7 cellular contexts compared by ENCODE assay signal in genomic region chr5:177404641-177405134, GRCh38. TPM values are rescaled to one million over a fixed set of nuclear protein-coding genes. Genes with fewer than 3 reads are reported as not detected.
DNase-seq lines count a peak whose midpoint lies in the region; ATAC-seq and TF ChIP-seq lines count a peak whose summit lies in the region.

No MANE protein-coding gene starts in this region.

- in situ Hi-C loops in gastrocnemius medialis (cut with MboI; ENCODE audit: low sequenced_read_pairs in 4 of 4), result loop anchor here in 2 of 4 donors (10.0 kb wide), 2 partner anchors 50 to 100 kb away; partner anchors contain the start of gene DOK3 (in 1 of the 2)

- no peak overlapping the region for H3K27ac ChIP-seq in PC-3 (ENCODE audit: low read length)
- peak overlapping the region; percentile 83 to 90 (median 88) for H3K27ac ChIP-seq in esophagus squamous epithelium
- no peak overlapping the region for H3K27ac ChIP-seq in gastrocnemius medialis

- no peaks in the 10 kb centered on the region for H3K79me2 ChIP-seq in PC-3 (ENCODE audit: low read length)

- H3K9me3 ChIP-seq in PC-3 (ENCODE audit: low read length), result no peaks in the 10 kb centered on the region
- H3K9me3 ChIP-seq in esophagus squamous epithelium, result no peaks in the 10 kb centered on the region
- no peaks in the 10 kb centered on the region for H3K9me3 ChIP-seq in gastrocnemius medialis

- no peaks in the 10 kb centered on the region for H3K9me2 ChIP-seq in PC-3 (replicated peaks; ENCODE audit: low read length)

- H2AFZ ChIP-seq in PC-3 (ENCODE audit: low read length), result peak overlapping the region; percentile 86

- H3K36me3 ChIP-seq in PC-3 (ENCODE audit: low read depth, low read length), result no peaks in the 10 kb centered on the region
- H3K36me3 ChIP-seq in esophagus squamous epithelium, result no peaks in the 10 kb centered on the region
- H3K36me3 ChIP-seq in gastrocnemius medialis, result no peaks in the 10 kb centered on the region

- H3K4me3 ChIP-seq in GM12865 (ENCODE audit: low read depth, low read length), result peak overlapping the region; percentile 87
- H3K4me3 ChIP-seq in PC-3 (ENCODE audit: low read length), result peak overlapping the region; percentile 80
- peak overlapping the region; percentile 41 to 79 (median 72) for H3K4me3 ChIP-seq in esophagus squamous epithelium
- H3K4me3 ChIP-seq in gastrocnemius medialis, result peak overlapping the region; percentile 53 to 69 (median 64)

- H3K4me1 ChIP-seq in PC-3 (ENCODE audit: insufficient read depth, low read length), result peaks cover 13% of the 10 kb centered on the region
- peaks cover 29 to 51% (median 34%) of the 10 kb centered on the region in 3 donors for H3K4me1 ChIP-seq in esophagus squamous epithelium
- H3K4me1 ChIP-seq in gastrocnemius medialis, result peaks cover 27% of the 10 kb centered on the region in 2 donors

- TF ChIP-seq CTCF in GM12865 (IDR thresholded peaks at IDR 0.05; ENCODE audit: insufficient read depth, low read depth, low read length, missing control alignments) (no peak), PC-3 (conservative IDR thresholded peaks at IDR 0.05; ENCODE audit: low read depth, low read length) (no peak), esophagus squamous epithelium (IDR thresholded peaks at IDR 0.05) (no peak), gastrocnemius medialis (IDR thresholded peaks at IDR 0.05 in 4 of 5, conservative IDR thresholded peaks at IDR 0.05 in 1 of 5) (no peak)

- BruUV-seq in PC-3 (replicated peaks; lab: Mats Ljungman, UMichigan), result no TSS peak

- H3F3A ChIP-seq in PC-3 (ENCODE audit: low read length, unreplicated experiment), result no peaks in the 10 kb centered on the region

- CTCF ChIA-PET in PC-3 (lab: Charles Lee), result interaction anchor here (0.5 to 3.1 kb wide), 14 partner anchors 14 to 93 kb away, joined by 3 to 36 read pairs (median 5); partner anchors contain the start of genes DBN1, GRK6 and PDLIM7

- H4K20me1 ChIP-seq in PC-3 (ENCODE audit: low read length), result no peaks in the 10 kb centered on the region

- H3K27me3 ChIP-seq in PC-3 (ENCODE audit: low read length) (no peaks in the 10 kb centered on the region), esophagus squamous epithelium (peaks cover 0 to 50% (median 15%) of the 10 kb centered on the region in 4 donors), gastrocnemius medialis (peaks cover 44 to 50% (median 48%) of the 10 kb centered on the region in 3 donors)

- 48% methylated on average over 4 of the region's 15 CpGs; no CpG with 5 or more reads in 1 of the 2 donors for WGBS in esophagus squamous epithelium, 2 donors

- TF ChIP-seq POLR2A in esophagus squamous epithelium (IDR thresholded peaks at IDR 0.05) (no peak), gastrocnemius medialis (IDR thresholded peaks at IDR 0.05) (no peak)

- H3K4me2 ChIP-seq in PC-3 (ENCODE audit: low read length), result peak overlapping the region; percentile 99

- intact Hi-C loops in PC-3 (cut with micrococcal nuclease) (loop anchor here (1.0 kb wide), 2 partner anchors 50 to 97 kb away; no protein-coding TSS in a partner anchor), esophagus squamous epithelium (cut with DNase I) (loop anchor here (5.0 kb wide), 1 partner anchor 48 kb away; no protein-coding TSS in a partner anchor), gastrocnemius medialis (cut with DNase I; ENCODE audit: low total_unique reads) (loop anchor here (1.0 kb wide), 2 partner anchors 50 to 97 kb away; no protein-coding TSS in a partner anchor)

- H3K9ac ChIP-seq in PC-3 (ENCODE audit: low read length), result peak overlapping the region; percentile 70

- no peak for DNase-seq in GM12865 (ENCODE audit: low read depth)
- DNase-seq in PC-3, result no peak
- no peak for DNase-seq in esophagus squamous epithelium (lab: John Stamatoyannopoulos, UW)
- DNase-seq in gastrocnemius medialis, result no peak
- no peak for DNase-seq in stimulated activated naive CD4-positive, alpha-beta T cell (lab: John Stamatoyannopoulos, UW)
- DNase-seq in dermis blood vessel endothelial cell, result no peak
- DNase-seq in stimulated activated CD4-positive, alpha-beta T cell treated with anti-CD3 and anti-CD28 coated beads, Interleukin-4, amount 100 ng/mL, for 24 hours, result no peak

- ATAC-seq in PC-3 (no peak), gastrocnemius medialis (no peak)

- POLR2A ChIA-PET in PC-3 (lab: Charles Lee; ENCODE audit: unreplicated experiment), result interaction anchor here (0.6 to 0.7 kb wide), 2 partner anchors 103 to 754 kb away, joined by 3 read pairs; no protein-coding TSS in a partner anchor

RNA-seq across cellular contexts. Expression of gene PFN3, which starts 4.2 kb away (rescaled TPM):
- not detected in 2 replicates for total RNA-seq in PC-3 (2014; rRNA removed)
- 1 to 10 TPM in 1 of 4 donors, not detected in 3; 2.0 TPM for total RNA-seq in esophagus squamous epithelium
- not detected for total RNA-seq in gastrocnemius medialis
- total RNA-seq in dermis blood vessel endothelial cell, result not detected in 2 replicates

RNA-seq across cellular contexts. Expression of gene F12, which starts 4.7 kb away (rescaled TPM):
- total RNA-seq in PC-3 (2014; rRNA removed) (31.0 and 36.8 TPM in 2 replicates), esophagus squamous epithelium (10 to 100 TPM; 10.7 to 25.4 (median 19.6) TPM), gastrocnemius medialis (1 to 10 TPM in 1 of 4 donors, under 1 TPM in 2, not detected in 1; 0.36 to 1.2 (median 0.95) TPM), dermis blood vessel endothelial cell (0.85 and 1.3 TPM in 2 replicates)

RNA-seq across cellular contexts. Expression of gene SLC34A1, which starts 20.5 kb away (rescaled TPM):
- total RNA-seq in PC-3 (2014; rRNA removed), result 0.07 and 0.12 TPM in 2 replicates
- under 1 TPM; 0.15 to 0.47 (median 0.25) TPM for total RNA-seq in esophagus squamous epithelium
- not detected for total RNA-seq in gastrocnemius medialis
- total RNA-seq in dermis blood vessel endothelial cell, result not detected in 2 replicates

RNA-seq across cellular contexts. Expression of gene GRK6, which starts 21.8 kb away (rescaled TPM):
- total RNA-seq in PC-3 (2014; rRNA removed) (69.9 and 88.8 TPM in 2 replicates), esophagus squamous epithelium (10 to 100 TPM; 24.6 to 39.7 (median 29.5) TPM), gastrocnemius medialis (10 to 100 TPM; 12.7 to 40.5 (median 32.2) TPM), dermis blood vessel endothelial cell (22.0 and 32.3 TPM in 2 replicates)

RNA-seq across cellular contexts. Expression of gene PRR7, which starts 41.9 kb away (rescaled TPM):
- total RNA-seq in PC-3 (2014; rRNA removed) (40.6 and 47.2 TPM in 2 replicates), esophagus squamous epithelium (1 to 10 TPM; 5.0 to 7.7 (median 6.4) TPM), gastrocnemius medialis (1 to 10 TPM in 2 of 4 donors, under 1 TPM in 1, not detected in 1; 0.63 to 2.0 (median 1.4) TPM), dermis blood vessel endothelial cell (4.5 and 4.8 TPM in 2 replicates)

Comparison
In these comparisons a context has a peak if more than half of its experiments do, and no peak if none do; other contexts are left out.
1. H3K27ac ChIP-seq: peak in esophagus squamous epithelium (4 of 4); none in PC-3 (single experiment) and gastrocnemius medialis (0 of 4).
2. Peak in every context shown above with its lines, with median percentiles within 50 percentile points of each other: H3K4me3 ChIP-seq.